1 cellular context compared by ENCODE assay signal in genomic region chr18:23194969-23195957, GRCh38.
TF ChIP-seq lines count a peak whose summit lies in the region.

No MANE protein-coding gene starts in this region.

TF ChIP-seq in liver, 16 proteins besides CTCF, POLR2A, EP300 and RAD21 (continued from another document):
- no peak for TF ChIP-seq JUND (IDR thresholded peaks at IDR 0.05)
- TF ChIP-seq FOXA1 (IDR thresholded peaks at IDR 0.05) = no peak
- no peak for TF ChIP-seq RXRA (IDR thresholded peaks at IDR 0.05)
- no peak for TF ChIP-seq NR2F2 (IDR thresholded peaks at IDR 0.05)
- TF ChIP-seq ATF3 (IDR thresholded peaks at IDR 0.05) = no peak
- no peak for TF ChIP-seq GABPA (IDR thresholded peaks at IDR 0.05 in 1 of 2, conservative IDR thresholded peaks at IDR 0.05 in 1 of 2)
